1 cellular context compared by ENCODE assay signal in genomic region chr2:39120771-39121522, GRCh38.
TF ChIP-seq lines count a peak whose summit lies in the region.

Gene SOS1 (minus strand): TSS chr2:39121051. CDS start chr2:39120422, 629 bp downstream.

TF ChIP-seq in WTC11, 78 proteins besides CTCF, POLR2A, EP300 and RAD21 (continued from another document):
- TF ChIP-seq MAX (CRISPR knock-in tag; IDR thresholded peaks at IDR 0.05): 0 out of 2 replicates have a peak, but pooled peaks have one; percentile 42
- TF ChIP-seq ELF4 (CRISPR knock-in tag; IDR thresholded peaks at IDR 0.05; ENCODE audit: low read depth): no peak
- no peak for TF ChIP-seq CDX4 (CRISPR knock-in tag; IDR thresholded peaks at IDR 0.05; ENCODE audit: borderline replicate concordance)
- TF ChIP-seq ATF6 (CRISPR knock-in tag; IDR thresholded peaks at IDR 0.05): no peak
- TF ChIP-seq GABPB1 (CRISPR knock-in tag; IDR thresholded peaks at IDR 0.05): peak; percentile 71
- TF ChIP-seq SP1 (CRISPR knock-in tag; conservative IDR thresholded peaks at IDR 0.05): peak; percentile 9
- no peak for TF ChIP-seq JUN (CRISPR knock-in tag; IDR thresholded peaks at IDR 0.05)
- peak; percentile 34; the same call in 1 of the 2 replicates for TF ChIP-seq ETV6 (CRISPR knock-in tag; IDR thresholded peaks at IDR 0.05)
- TF ChIP-seq NFE2L1 (CRISPR knock-in tag; IDR thresholded peaks at IDR 0.05): no peak
- 0 out of 2 replicates have a peak, but pooled peaks have one; percentile 29 for TF ChIP-seq ATF1 (CRISPR knock-in tag; IDR thresholded peaks at IDR 0.05)
- TF ChIP-seq ZNF396 (CRISPR knock-in tag; IDR thresholded peaks at IDR 0.05; ENCODE audit: borderline replicate concordance): no peak
- TF ChIP-seq, protein P1, sequence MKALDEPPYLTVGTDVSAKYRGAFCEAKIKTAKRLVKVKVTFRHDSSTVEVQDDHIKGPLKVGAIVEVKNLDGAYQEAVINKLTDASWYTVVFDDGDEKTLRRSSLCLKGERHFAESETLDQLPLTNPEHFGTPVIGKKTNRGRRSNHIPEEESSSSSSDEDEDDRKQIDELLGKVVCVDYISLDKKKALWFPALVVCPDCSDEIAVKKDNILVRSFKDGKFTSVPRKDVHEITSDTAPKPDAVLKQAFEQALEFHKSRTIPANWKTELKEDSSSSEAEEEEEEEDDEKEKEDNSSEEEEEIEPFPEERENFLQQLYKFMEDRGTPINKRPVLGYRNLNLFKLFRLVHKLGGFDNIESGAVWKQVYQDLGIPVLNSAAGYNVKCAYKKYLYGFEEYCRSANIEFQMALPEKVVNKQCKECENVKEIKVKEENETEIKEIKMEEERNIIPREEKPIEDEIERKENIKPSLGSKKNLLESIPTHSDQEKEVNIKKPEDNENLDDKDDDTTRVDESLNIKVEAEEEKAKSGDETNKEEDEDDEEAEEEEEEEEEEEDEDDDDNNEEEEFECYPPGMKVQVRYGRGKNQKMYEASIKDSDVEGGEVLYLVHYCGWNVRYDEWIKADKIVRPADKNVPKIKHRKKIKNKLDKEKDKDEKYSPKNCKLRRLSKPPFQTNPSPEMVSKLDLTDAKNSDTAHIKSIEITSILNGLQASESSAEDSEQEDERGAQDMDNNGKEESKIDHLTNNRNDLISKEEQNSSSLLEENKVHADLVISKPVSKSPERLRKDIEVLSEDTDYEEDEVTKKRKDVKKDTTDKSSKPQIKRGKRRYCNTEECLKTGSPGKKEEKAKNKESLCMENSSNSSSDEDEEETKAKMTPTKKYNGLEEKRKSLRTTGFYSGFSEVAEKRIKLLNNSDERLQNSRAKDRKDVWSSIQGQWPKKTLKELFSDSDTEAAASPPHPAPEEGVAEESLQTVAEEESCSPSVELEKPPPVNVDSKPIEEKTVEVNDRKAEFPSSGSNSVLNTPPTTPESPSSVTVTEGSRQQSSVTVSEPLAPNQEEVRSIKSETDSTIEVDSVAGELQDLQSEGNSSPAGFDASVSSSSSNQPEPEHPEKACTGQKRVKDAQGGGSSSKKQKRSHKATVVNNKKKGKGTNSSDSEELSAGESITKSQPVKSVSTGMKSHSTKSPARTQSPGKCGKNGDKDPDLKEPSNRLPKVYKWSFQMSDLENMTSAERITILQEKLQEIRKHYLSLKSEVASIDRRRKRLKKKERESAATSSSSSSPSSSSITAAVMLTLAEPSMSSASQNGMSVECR (CRISPR knock-in tag; IDR thresholded peaks at IDR 0.05; ENCODE audit: borderline replicate concordance): peak; percentile 54; the same call in 1 of the 2 replicates
- peak; percentile 48; the same call in 1 of the 2 replicates for TF ChIP-seq KAT7 (CRISPR knock-in tag; IDR thresholded peaks at IDR 0.05; ENCODE audit: borderline replicate concordance)
- peak; percentile 51 for TF ChIP-seq FOXK1 (CRISPR knock-in tag; IDR thresholded peaks at IDR 0.05)
- no peak for TF ChIP-seq ATF2 (CRISPR knock-in tag; IDR thresholded peaks at IDR 0.05; ENCODE audit: borderline replicate concordance, low read depth)
- TF ChIP-seq RORB (CRISPR knock-in tag; IDR thresholded peaks at IDR 0.05): no peak
- TF ChIP-seq PRDM15 (CRISPR knock-in tag; IDR thresholded peaks at IDR 0.05): peak; percentile 98
- no peak for TF ChIP-seq HMGA2 (CRISPR knock-in tag; IDR thresholded peaks at IDR 0.05)
- peak; percentile 48; the same call in 1 of the 2 replicates for TF ChIP-seq ESRRA (CRISPR knock-in tag; IDR thresholded peaks at IDR 0.05; ENCODE audit: borderline replicate concordance)
